ENCODE assay signal across 13 cellular contexts in the genomic region with DNA sequence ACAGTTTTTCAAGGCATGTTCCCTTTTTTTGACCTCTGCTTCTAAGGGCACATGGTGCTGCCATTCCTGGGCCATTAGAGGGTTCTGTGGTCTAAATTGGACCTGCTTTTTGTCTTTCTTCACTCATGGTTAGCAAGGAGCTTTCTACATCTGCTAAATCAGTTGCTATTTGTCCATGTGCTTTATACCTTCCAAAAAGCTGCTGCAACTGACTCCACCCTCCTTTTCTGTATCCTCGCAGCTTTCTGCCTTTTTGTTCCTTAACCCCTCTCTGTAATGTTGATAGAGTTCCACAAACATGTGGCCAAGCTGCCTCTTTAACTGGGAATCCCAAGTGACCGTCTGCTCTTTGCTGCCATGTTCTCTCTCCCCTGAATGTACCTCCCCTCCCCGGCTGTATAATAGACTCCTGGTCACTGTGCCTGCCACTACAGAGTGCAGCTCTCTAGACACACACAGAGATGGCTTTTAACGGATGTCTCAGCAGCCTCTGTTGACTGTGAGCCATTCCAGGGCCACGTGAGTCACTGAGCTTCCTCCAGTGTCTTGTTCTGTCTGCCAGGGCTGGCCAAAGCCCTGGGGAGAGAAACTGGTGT. TPM values are rescaled to one million over a fixed set of nuclear protein-coding genes. Genes with fewer than 3 reads are reported as not detected.
DNase-seq lines count a peak whose midpoint lies in the region; ATAC-seq and TF ChIP-seq lines count a peak whose summit lies in the region.
"Had no signal": no experiment of that assay in that cellular context is flagged by ENCODE, and none has a peak within 500 bp of the region (broad histone marks: within the 10 kb centered on the region; RNA-seq: fewer than 3 reads in every experiment).

No MANE protein-coding gene starts in this region.

- H3K4me3 ChIP-seq in astrocyte of the spinal cord (ENCODE audit: low read depth, low read length): no peak overlapping the region
- peak overlapping the region in 1 of 3 donors; percentile 47 for H3K4me3 ChIP-seq in skeletal muscle tissue (ENCODE audit: low read length in 3 of 3)
- H3K4me3 ChIP-seq: lower lobe of right lung had no signal

- no peaks in the 10 kb centered on the region for H3K36me3 ChIP-seq in skeletal muscle tissue (ENCODE audit: control insufficient read depth in 3 of 3, insufficient read depth in 3 of 3, low read length in 3 of 3)
- H3K36me3 ChIP-seq: lower lobe of right lung had no signal

- H3K4me1 ChIP-seq in skeletal muscle tissue (ENCODE audit: control insufficient read depth in 3 of 3, insufficient read depth in 3 of 3, low read length in 3 of 3): peaks cover 17 to 25% (median 21%) of the 10 kb centered on the region in 3 donors
- H3K4me1 ChIP-seq: lower lobe of right lung had no signal

- in situ Hi-C loops in astrocyte of the spinal cord (cut with HindIII; ENCODE audit: low sequenced_read_pairs): no loop called here

- intact Hi-C loops in left ventricle myocardium superior (cut with micrococcal nuclease): no loop called here

- ATAC-seq in left ventricle myocardium superior: peak; percentile 75
- ATAC-seq in HG03565 (IDR thresholded peaks at IDR 0.05; ENCODE audit: unreplicated experiment): no peak
- no peak for ATAC-seq in GM21423 (IDR thresholded peaks at IDR 0.05; ENCODE audit: unreplicated experiment)
- no peak for ATAC-seq in GM18873 (IDR thresholded peaks at IDR 0.05; ENCODE audit: low FRiP score, unreplicated experiment)
- ATAC-seq: T-cell had no signal

- no peak for TF ChIP-seq CTCF in astrocyte of the spinal cord (IDR thresholded peaks at IDR 0.05; ENCODE audit: low read depth, low read length)

- H3K27me3 ChIP-seq in skeletal muscle tissue (ENCODE audit: control insufficient read depth in 3 of 3, insufficient read depth in 3 of 3, low read length in 3 of 3): no peaks in the 10 kb centered on the region

- H3K27ac ChIP-seq in skeletal muscle tissue (ENCODE audit: low read depth, low read length): peak overlapping the region; percentile 27
- H3K27ac ChIP-seq: lower lobe of right lung had no signal

- DNase-seq in HK-2 (ENCODE audit: unreplicated experiment) (peak; percentile 7), astrocyte of the spinal cord (ENCODE audit: low read depth, low spot score) (peak; percentile 44), left ventricle myocardium superior (no peak), cerebellum (ENCODE audit: low spot score) (no peak)
- DNase-seq: effector memory CD4-positive, alpha-beta T cell; lower lobe of right lung; NCI-H187 treated with DMSO at 0.1 percent for 48 hours; stimulated activated CD4-positive, alpha-beta T cell treated with anti-CD3 and anti-CD28 coated beads, Interleukin-2, amount 100 ng/mL, for 24 hours; T-cell had no signal

- H3K9ac ChIP-seq in skeletal muscle tissue (ENCODE audit: low read depth in 1 of 3, low read length in 3 of 3): peak overlapping the region in 1 of 3 donors; percentile 61

- H3K9me3 ChIP-seq in skeletal muscle tissue (ENCODE audit: control insufficient read depth in 3 of 3, low read length in 3 of 3): no peaks in the 10 kb centered on the region
- H3K9me3 ChIP-seq: lower lobe of right lung had no signal

RNA-seq across cellular contexts. Expression of a gene that starts 57.4 kb away (rescaled TPM):
- 0.40 TPM for total RNA-seq in left ventricle myocardium superior
- total RNA-seq in skeletal muscle tissue: not detected
- 0.82 TPM for total RNA-seq in cerebellum

Comparison
In these comparisons a context has a peak if more than half of its experiments do, and no peak if none do; other contexts are left out.
1. DNase-seq: peak in HK-2 (single experiment) and astrocyte of the spinal cord (single experiment); none in left ventricle myocardium superior (single experiment) and cerebellum (single experiment).